Comparison of ENCODE assay signal across 13 cellular contexts in genomic region chr3:69008980-69009379, GRCh38. TPM values are rescaled to one million over a fixed set of nuclear protein-coding genes. Genes with fewer than 3 reads are reported as not detected.
A peak's percentile ranks its signal among the peaks of the same experiment; 100 is the strongest.
DNase-seq lines count a peak whose midpoint lies in the region; ATAC-seq and TF ChIP-seq lines count a peak whose summit lies in the region.
"Had no signal": no experiment of that assay in that cellular context is flagged by ENCODE, and none has a peak within 500 bp of the region (broad histone marks: within the 10 kb centered on the region; RNA-seq: fewer than 3 reads in every experiment).

No MANE protein-coding gene starts in this region.

- no peaks in the 10 kb centered on the region for H4K20me1 ChIP-seq in fibroblast of lung (ENCODE audit: control insufficient read depth, extremely low read depth, insufficient read depth, low read length)
- H4K20me1 ChIP-seq: BLaER1 treated with 17β-estradiol and CSF1 and Interleukin-3, amounts not matched to agents 10 nM and 100 nM had no signal

- H3K4me3 ChIP-seq in MG63, result no peak overlapping the region
- H3K4me3 ChIP-seq in fibroblast of lung (replicated peaks in 1 of 4; ENCODE audit: control extremely low read depth in 1 of 4, insufficient read depth in 1 of 4, low read depth in 3 of 4, low read length in 4 of 4), result no peak overlapping the region
- no peak overlapping the region for H3K4me3 ChIP-seq in prostate gland
- H3K4me3 ChIP-seq: adrenal gland; BLaER1 treated with 17β-estradiol and CSF1 and Interleukin-3, amounts not matched to agents 10 nM and 100 nM had no signal

- DNase-seq in GM04503 (ENCODE audit: low read depth), result peak; percentile 19
- DNase-seq in MG63, result peak; percentile 19
- DNase-seq in fibroblast of lung (ENCODE audit: low read depth in 2 of 2), result peak in 1 of 2 donors; percentile 26
- DNase-seq in prostate gland (ENCODE audit: low spot score), result no peak
- DNase-seq in G401 (ENCODE audit: low spot score), result no peak
- DNase-seq in HPDE6-E6E7 (ENCODE audit: extremely low spot score), result no peak
- no peak for DNase-seq in stimulated activated CD8-positive, alpha-beta memory T cell treated with anti-CD3 and anti-CD28 coated beads, Interleukin-4, amount 100 ng/mL, for 48 hours
- DNase-seq: adrenal gland, cortex of kidney, NCI-H1436 treated with DMSO at 0.1 percent for 48 hours had no signal

- peaks cover 28% of the 10 kb centered on the region for H3K36me3 ChIP-seq in MG63
- H3K36me3 ChIP-seq in fibroblast of lung (ENCODE audit: control insufficient read depth, insufficient read depth, low read length), result peaks cover 4% of the 10 kb centered on the region
- H3K36me3 ChIP-seq in prostate gland, result no peaks in the 10 kb centered on the region

- H3K9me3 ChIP-seq in MG63 (no peaks in the 10 kb centered on the region), fibroblast of lung (ENCODE audit: control insufficient read depth, insufficient read depth, low read depth, low read length) (no peaks in the 10 kb centered on the region), prostate gland (no peaks in the 10 kb centered on the region)
- H3K9me3 ChIP-seq: adrenal gland; BLaER1 treated with 17β-estradiol and CSF1 and Interleukin-3, amounts not matched to agents 10 nM and 100 nM had no signal

- 35% methylated on average over 2 of the region's 2 CpGs for WGBS in prostate gland

- no peak for ATAC-seq in HG02981 (IDR thresholded peaks at IDR 0.05; ENCODE audit: unreplicated experiment)
- ATAC-seq: stimulated activated memory B cell treated with anti-CD40 and anti-IgM and Interleukin-4, amounts not matched to agents 10 μg/mL and 1 μg/mL and 100 μg/mL, for 72 hours had no signal

- TF ChIP-seq POLR2A in prostate gland (IDR thresholded peaks at IDR 0.05), result no peak

- H3K4me2 ChIP-seq in fibroblast of lung (ENCODE audit: extremely low read depth, insufficient read depth, low read length), result no peak overlapping the region
- H3K4me2 ChIP-seq: BLaER1 treated with 17β-estradiol and CSF1 and Interleukin-3, amounts not matched to agents 10 nM and 100 nM had no signal

- TF ChIP-seq CTCF in fibroblast of lung (conservative IDR thresholded peaks at IDR 0.05 in 1 of 2, IDR thresholded peaks at IDR 0.05 in 1 of 2; ENCODE audit: low read depth in 1 of 2, low read length in 2 of 2) (no peak), prostate gland (IDR thresholded peaks at IDR 0.05) (no peak)

- H3K27ac ChIP-seq in fibroblast of lung (ENCODE audit: insufficient read depth, low read length), result peak overlapping the region; percentile 46
- peak overlapping the region; percentile 10 to 52 for H3K27ac ChIP-seq in prostate gland
- H3K27ac ChIP-seq: adrenal gland; BLaER1 treated with 17β-estradiol and CSF1 and Interleukin-3, amounts not matched to agents 10 nM and 100 nM had no signal

- no peak overlapping the region for H2AFZ ChIP-seq in fibroblast of lung (ENCODE audit: low read length)

- in situ Hi-C loops in G401 (cut with HindIII; ENCODE audit: low sequenced_read_pairs), result no loop called here

- peaks cover 13% of the 10 kb centered on the region for H3K4me1 ChIP-seq in fibroblast of lung (ENCODE audit: control insufficient read depth, extremely low read depth, insufficient read depth, low read length)
- H3K4me1 ChIP-seq in prostate gland (replicated peaks), result peaks cover 9% of the 10 kb centered on the region

- no peak overlapping the region for H3K9ac ChIP-seq in fibroblast of lung (ENCODE audit: insufficient read depth, low read length)
- H3K9ac ChIP-seq: BLaER1 treated with 17β-estradiol and CSF1 and Interleukin-3, amounts not matched to agents 10 nM and 100 nM had no signal

- H3K27me3 ChIP-seq in MG63 (no peaks in the 10 kb centered on the region), fibroblast of lung (ENCODE audit: control insufficient read depth, insufficient read depth, low read length) (no peaks in the 10 kb centered on the region), prostate gland (replicated peaks; ENCODE audit: insufficient read depth) (no peaks in the 10 kb centered on the region)
- H3K27me3 ChIP-seq: adrenal gland; BLaER1 treated with 17β-estradiol and CSF1 and Interleukin-3, amounts not matched to agents 10 nM and 100 nM had no signal

- H3K79me2 ChIP-seq in fibroblast of lung (ENCODE audit: control insufficient read depth, insufficient read depth, low read length), result no peaks in the 10 kb centered on the region

- intact Hi-C loops in prostate gland (cut with DNase I), result no loop called here

RNA-seq across cellular contexts. Expression of gene EOGT, which starts 4.5 kb away (rescaled TPM):
- total RNA-seq in MG63 (2014; rRNA removed; shearing (Covaris generic); ENCODE audit: low replicate concordance), result 10.8 and 13.9 TPM in 2 replicates
- total RNA-seq in fibroblast of lung (44.2 and 50.9 TPM in 2 replicates), prostate gland (10 to 100 TPM; 40.4 to 42.8 TPM)
- polyA plus RNA-seq in fibroblast of lung, result 28.0 and 30.6 TPM in 2 replicates
- polyA plus RNA-seq in fibroblast of lung (2012), result 23.4 and 24.9 TPM in 2 replicates
- polyA minus RNA-seq in fibroblast of lung (ENCODE audit: low replicate concordance), result 11.1 and 11.2 TPM in 2 replicates
- 19.0 and 27.0 TPM in 2 replicates for total RNA-seq in G401 (2014; rRNA removed; shearing (Covaris generic))

RNA-seq across cellular contexts. Expression of gene TMF1, which starts 43.2 kb away (rescaled TPM):
- total RNA-seq in MG63 (2014; rRNA removed; shearing (Covaris generic); ENCODE audit: low replicate concordance), result 2.7 and 4.2 TPM in 2 replicates
- total RNA-seq in fibroblast of lung, result 37.0 and 51.5 TPM in 2 replicates
- polyA plus RNA-seq in fibroblast of lung, result 18.0 and 27.5 TPM in 2 replicates
- polyA plus RNA-seq in fibroblast of lung (2012), result 19.4 and 28.1 TPM in 2 replicates
- polyA minus RNA-seq in fibroblast of lung (ENCODE audit: low replicate concordance), result 9.8 and 31.5 TPM in 2 replicates
- total RNA-seq in prostate gland, result 10 to 100 TPM; 24.9 to 29.1 TPM
- total RNA-seq in G401 (2014; rRNA removed; shearing (Covaris generic)), result 3.3 and 7.5 TPM in 2 replicates

Comparison
In these comparisons a context has a peak if more than half of its experiments do, and no peak if none do; other contexts are left out.
1. DNase-seq: peak in GM04503 (single experiment) and MG63 (single experiment); none in prostate gland (single experiment), G401 (single experiment), HPDE6-E6E7 (single experiment) and stimulated activated CD8-positive, alpha-beta memory T cell treated with anti-CD3 and anti-CD28 coated beads, Interleukin-4, amount 100 ng/mL, for 48 hours (single experiment).